10 cellular contexts compared by ENCODE assay signal in the genomic region with DNA sequence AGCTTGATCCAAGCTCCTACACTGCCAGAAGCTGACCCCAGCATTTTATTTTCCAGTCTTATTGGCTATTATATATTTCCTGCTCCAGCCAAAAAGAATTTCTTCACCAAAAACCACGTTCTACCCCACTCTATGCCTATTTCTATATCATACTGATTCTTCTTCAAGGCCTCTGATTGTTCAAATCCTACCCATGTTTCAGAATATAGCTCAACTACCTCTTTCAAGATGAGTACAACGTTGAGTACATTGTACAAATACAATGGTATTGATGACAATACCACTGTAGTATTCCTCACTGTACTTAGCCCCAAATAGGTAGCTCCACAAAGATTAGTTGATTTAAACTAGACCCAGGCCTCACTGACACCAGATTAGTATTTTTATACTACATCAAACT.
"Had no signal": no experiment of that assay in that cellular context is flagged by ENCODE, and none has a peak within 500 bp of the region (broad histone marks: within the 10 kb centered on the region; RNA-seq: fewer than 3 reads in every experiment).

No MANE protein-coding gene starts in this region.

- ATAC-seq: HCT116, HepG2 had no signal

- FAIRE-seq: HepG2 had no signal

- DNase-seq: GM23248, GOT3, H7, HFFc6, KBM-7 had no signal

- H3K27ac ChIP-seq: GM23248, HL-60 had no signal

- H3K4me1 ChIP-seq: HAP-1 had no signal

- H3K27ac Mint-ChIP-seq: HFFc6, IgD-negative memory B cell had no signal

- H3K9ac ChIP-seq: GM23248 had no signal

- H3K9me3 ChIP-seq: HAP-1 had no signal

- H3K4me3 Mint-ChIP-seq: HFFc6 had no signal

- H3K9me3 Mint-ChIP-seq: HFFc6, IgD-negative memory B cell had no signal

- H2AFZ ChIP-seq: GM23248 had no signal

- H3K27me3 Mint-ChIP-seq: IgD-negative memory B cell had no signal

- H3K4me3 ChIP-seq: GM23248, HAP-1 had no signal
